Comparison of ENCODE assay signal across 26 cellular contexts in the genomic region with DNA sequence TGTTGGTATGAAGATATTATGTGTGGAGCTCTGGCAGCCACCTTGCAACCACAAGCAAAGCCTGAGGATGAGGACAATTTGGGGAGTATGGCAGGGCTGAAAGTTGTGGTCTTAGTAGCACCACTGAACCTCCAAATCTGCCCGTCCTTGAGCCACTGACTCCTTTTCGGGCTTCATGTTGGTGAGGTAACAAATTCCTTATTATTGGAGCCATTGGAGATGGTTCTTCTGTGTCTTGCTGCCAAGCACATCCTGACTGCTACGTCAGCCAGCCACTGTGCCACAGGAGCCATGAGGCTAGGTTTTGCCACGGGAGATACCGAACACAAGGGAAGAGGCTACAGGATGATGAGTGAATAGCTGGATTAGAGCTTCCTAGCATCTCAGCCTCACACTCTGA.
"Had no signal": no experiment of that assay in that cellular context is flagged by ENCODE, and none has a peak within 500 bp of the region (broad histone marks: within the 10 kb centered on the region; RNA-seq: fewer than 3 reads in every experiment).

No MANE protein-coding gene starts in this region.

- H3K4me3 Mint-ChIP-seq: mesothelial cell of epicardium; naive B cell; natural killer cell treated with Interleukin-12 subunit alpha and Interleukin-12 subunit beta and Interleukin-15 and Interleukin-18, amount 100 ng/mL, for 72 hours; neural crest cell; stimulated activated naive B cell treated with anti-CD40 and anti-IgM and Interleukin-4, amounts not matched to agents 10 μg/mL and 1 μg/mL and 100 μg/mL, for 72 hours; stimulated activated naive CD8-positive, alpha-beta T cell treated with anti-CD3 and anti-CD28 coated beads, Interleukin-15, Interleukin-2, amounts not matched to agents 100 ng/mL and 50 ng/mL, for 24 hours had no signal

- H3K9ac ChIP-seq: parathyroid adenoma had no signal

- H2AFZ ChIP-seq: parathyroid adenoma had no signal

- H3K36me3 Mint-ChIP-seq: mesothelial cell of epicardium; naive B cell; natural killer cell treated with Interleukin-12 subunit alpha and Interleukin-12 subunit beta and Interleukin-15 and Interleukin-18, amount 100 ng/mL, for 72 hours; stimulated activated naive B cell treated with anti-CD40 and anti-IgM and Interleukin-4, amounts not matched to agents 10 μg/mL and 1 μg/mL and 100 μg/mL, for 72 hours had no signal

- H3K4me1 Mint-ChIP-seq: stimulated activated naive B cell treated with anti-CD40 and anti-IgM and Interleukin-4, amounts not matched to agents 10 μg/mL and 1 μg/mL and 100 μg/mL, for 72 hours had no signal

- H3K4me3 ChIP-seq: esophagus squamous epithelium, lower lobe of right lung, mucosa of descending colon, right lobe of liver, thoracic aorta, tibial nerve had no signal

- H3K27me3 ChIP-seq: right lobe of liver had no signal

- H3K9me3 Mint-ChIP-seq: mesothelial cell of epicardium; natural killer cell treated with Interleukin-12 subunit alpha and Interleukin-12 subunit beta and Interleukin-15 and Interleukin-18, amount 100 ng/mL, for 72 hours; neural crest cell; stimulated activated naive B cell treated with anti-CD40 and anti-IgM and Interleukin-4, amounts not matched to agents 10 μg/mL and 1 μg/mL and 100 μg/mL, for 72 hours; stimulated activated naive CD8-positive, alpha-beta T cell treated with anti-CD3 and anti-CD28 coated beads, Interleukin-15, Interleukin-2, amounts not matched to agents 100 ng/mL and 50 ng/mL, for 24 hours had no signal

- H3K79me2 ChIP-seq: parathyroid adenoma had no signal

- H3K36me3 ChIP-seq: esophagus squamous epithelium, lower lobe of right lung, neutrophil, right lobe of liver, thoracic aorta, tibial nerve had no signal

- DNase-seq: cerebellar nuclear complex; effector memory CD4-positive, alpha-beta T cell; esophagus squamous epithelium; foreskin melanocyte; glutamatergic neuron; hypothalamus; left ventricle myocardium superior; lower lobe of right lung; mucosa of descending colon; naive B cell; right lobe of liver; stimulated activated CD4-positive, alpha-beta T cell treated with anti-CD3 and anti-CD28 coated beads, Interleukin-15, amount 100 ng/mL, for 24 hours; stimulated activated CD4-positive, alpha-beta T cell treated with anti-CD3 and anti-CD28 coated beads, Interleukin-2, amount 100 ng/mL, for 48 hours; stimulated activated naive B cell treated with anti-CD40 and anti-IgM and Interleukin-4, amounts not matched to agents 10 μg/mL and 1 μg/mL and 100 μg/mL, for 72 hours had no signal

- FAIRE-seq: colon, endothelial cell of umbilical vein, keratinocyte had no signal

- H3K27ac ChIP-seq: esophagus squamous epithelium, lower lobe of right lung, neutrophil, parathyroid adenoma, right lobe of liver, thoracic aorta, tibial nerve had no signal

- ATAC-seq: left ventricle myocardium superior; lower lobe of right lung; mucosa of descending colon; natural killer cell treated with Interleukin-12 subunit alpha and Interleukin-12 subunit beta and Interleukin-15 and Interleukin-18, amount 100 ng/mL, for 72 hours; right lobe of liver; stimulated activated naive B cell treated with anti-CD40 and anti-IgM and Interleukin-4, amounts not matched to agents 10 μg/mL and 1 μg/mL and 100 μg/mL, for 72 hours had no signal

- H3K9me3 ChIP-seq: esophagus squamous epithelium, lower lobe of right lung, mucosa of descending colon, neutrophil, right lobe of liver, thoracic aorta, tibial nerve had no signal

- H3K27ac Mint-ChIP-seq: mesothelial cell of epicardium; naive B cell; natural killer cell treated with Interleukin-12 subunit alpha and Interleukin-12 subunit beta and Interleukin-15 and Interleukin-18, amount 100 ng/mL, for 72 hours; progenitor cell of endocrine pancreas; stimulated activated naive B cell treated with anti-CD40 and anti-IgM and Interleukin-4, amounts not matched to agents 10 μg/mL and 1 μg/mL and 100 μg/mL, for 72 hours; stimulated activated naive CD8-positive, alpha-beta T cell treated with anti-CD3 and anti-CD28 coated beads, Interleukin-15, Interleukin-2, amounts not matched to agents 100 ng/mL and 50 ng/mL, for 24 hours had no signal

- H3K4me1 ChIP-seq: lower lobe of right lung, parathyroid adenoma, right lobe of liver, tibial nerve had no signal
